27 cellular contexts compared by ENCODE assay signal in the genomic region with DNA sequence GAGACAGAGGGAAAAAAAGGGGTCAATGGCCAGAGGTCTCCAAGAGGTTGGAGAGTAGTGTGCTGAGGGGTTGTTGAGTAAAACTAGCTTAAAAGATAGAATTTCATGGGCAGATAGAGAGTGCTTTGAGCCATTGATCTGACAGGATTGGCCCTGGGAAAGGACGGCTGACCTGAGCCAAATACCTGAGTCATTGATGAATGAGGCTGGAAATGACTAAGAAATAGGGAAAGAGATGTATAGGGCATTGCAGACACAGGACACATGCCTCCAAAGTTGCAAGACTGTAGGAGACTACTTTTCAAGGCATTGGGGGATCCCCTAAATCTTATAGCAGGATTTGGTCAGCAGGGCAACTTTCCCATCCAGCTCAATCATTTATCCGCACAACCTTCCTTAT.
"Had no signal": no experiment of that assay in that cellular context is flagged by ENCODE, and none has a peak within 500 bp of the region (broad histone marks: within the 10 kb centered on the region; RNA-seq: fewer than 3 reads in every experiment).

No MANE protein-coding gene starts in this region.

- H3K9ac ChIP-seq: neural progenitor cell had no signal

- H3K4me3 Mint-ChIP-seq: naive thymus-derived CD8-positive, alpha-beta T cell; nephron; neural progenitor cell; stimulated activated naive B cell treated with anti-CD40 and anti-IgM and Interleukin-4, amounts not matched to agents 10 μg/mL and 1 μg/mL and 100 μg/mL, for 72 hours; type B pancreatic cell had no signal

- H3K9me3 ChIP-seq: lower lobe of right lung, neutrophil, ovary, right lobe of liver, suprapubic skin, uterus had no signal

- FAIRE-seq: kidney had no signal

- H3K27me3 ChIP-seq: hepatocyte, left lung, neural progenitor cell, neutrophil, ovary, right atrium auricular region, right lobe of liver, stomach, suprapubic skin, tibial nerve, uterus had no signal

- H2AFZ ChIP-seq: hepatocyte, neural progenitor cell had no signal

- H3K4me3 ChIP-seq: heart right ventricle, hepatocyte, left lung, lower lobe of right lung, mucosa of descending colon, neural progenitor cell, ovary, right atrium auricular region, right lobe of liver, smooth muscle cell, stomach, suprapubic skin, tibial nerve, uterus had no signal

- ATAC-seq: heart right ventricle; left colon; left lung; lower lobe of right lung; mucosa of descending colon; naive thymus-derived CD8-positive, alpha-beta T cell; right lobe of liver; stimulated activated naive B cell treated with anti-CD40 and anti-IgM and Interleukin-4, amounts not matched to agents 10 μg/mL and 1 μg/mL and 100 μg/mL, for 72 hours; stimulated activated naive CD8-positive, alpha-beta T cell treated with anti-CD3 and anti-CD28 coated beads, Interleukin-15, Interleukin-2, amounts not matched to agents 100 U/mL and 50 U/mL, for 24 hours had no signal

- H3K4me1 ChIP-seq: heart right ventricle, left lung, lower lobe of right lung, right atrium auricular region, right lobe of liver, stomach, suprapubic skin, tibial nerve, uterus had no signal

- H3K27ac ChIP-seq: heart right ventricle, hepatocyte, left lung, lower lobe of right lung, neural progenitor cell, neutrophil, ovary, right atrium auricular region, right lobe of liver, stomach, suprapubic skin, tibial nerve, uterus had no signal

- H3K27me3 Mint-ChIP-seq: progenitor cell of endocrine pancreas had no signal

- H3K36me3 ChIP-seq: heart right ventricle, left lung, lower lobe of right lung, neural progenitor cell, neutrophil, ovary, right atrium auricular region, right lobe of liver, stomach, suprapubic skin, tibial nerve, uterus had no signal

- H3K36me3 Mint-ChIP-seq: neural progenitor cell; stimulated activated naive B cell treated with anti-CD40 and anti-IgM and Interleukin-4, amounts not matched to agents 10 μg/mL and 1 μg/mL and 100 μg/mL, for 72 hours; type B pancreatic cell had no signal

- H3K27ac Mint-ChIP-seq: naive thymus-derived CD8-positive, alpha-beta T cell; nephron; neural progenitor cell; progenitor cell of endocrine pancreas; stimulated activated naive B cell treated with anti-CD40 and anti-IgM and Interleukin-4, amounts not matched to agents 10 μg/mL and 1 μg/mL and 100 μg/mL, for 72 hours; type B pancreatic cell had no signal

- DNase-seq: heart right ventricle; kidney; left colon; left lung; lower lobe of right lung; midbrain; mucosa of descending colon; naive thymus-derived CD8-positive, alpha-beta T cell; occipital lobe; ovary; right lobe of liver; stimulated activated CD4-positive, alpha-beta T cell treated with anti-CD3 and anti-CD28 coated beads, Interleukin-2, amount 100 ng/mL, for 24 hours; stimulated activated CD4-positive, alpha-beta T cell treated with anti-CD3 and anti-CD28 coated beads, Interleukin-4, amount 100 ng/mL, for 1 hour; stimulated activated naive B cell treated with anti-CD40 and anti-IgM and Interleukin-4, amounts not matched to agents 10 μg/mL and 1 μg/mL and 100 μg/mL, for 72 hours; stimulated activated naive CD8-positive, alpha-beta T cell treated with anti-CD3 and anti-CD28 coated beads, Interleukin-15, Interleukin-2, amounts not matched to agents 100 U/mL and 50 U/mL, for 24 hours; stomach; uterus had no signal

- H3K4me1 Mint-ChIP-seq: naive thymus-derived CD8-positive, alpha-beta T cell; nephron; stimulated activated naive B cell treated with anti-CD40 and anti-IgM and Interleukin-4, amounts not matched to agents 10 μg/mL and 1 μg/mL and 100 μg/mL, for 72 hours had no signal

- H3K4me2 ChIP-seq: hepatocyte, neural progenitor cell, smooth muscle cell had no signal

- H3K79me2 ChIP-seq: hepatocyte had no signal
